10 cellular contexts compared by ENCODE assay signal in the genomic region with DNA sequence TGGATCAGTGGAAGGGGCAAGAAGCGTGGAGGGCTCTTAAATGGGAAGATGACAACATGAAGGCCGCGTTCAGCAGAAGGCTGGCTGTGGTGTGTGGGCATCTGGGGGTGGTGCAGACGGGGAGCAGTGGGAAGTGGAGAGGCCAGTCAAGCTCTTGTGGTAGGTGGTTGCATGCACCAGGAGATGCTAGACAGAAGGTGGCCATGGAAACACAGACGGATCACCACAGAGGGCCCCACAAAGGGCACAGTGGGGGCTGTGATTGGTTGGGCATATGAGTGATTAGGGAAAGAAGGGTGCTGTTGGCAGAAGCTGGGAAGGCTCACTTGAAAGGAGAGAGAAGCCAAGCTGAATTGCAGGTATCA. TPM values are rescaled to one million over a fixed set of nuclear protein-coding genes. Genes with fewer than 3 reads are reported as not detected.
DNase-seq lines count a peak whose midpoint lies in the region; ATAC-seq and TF ChIP-seq lines count a peak whose summit lies in the region.
"Had no signal": no experiment of that assay in that cellular context is flagged by ENCODE, and none has a peak within 500 bp of the region (broad histone marks: within the 10 kb centered on the region; RNA-seq: fewer than 3 reads in every experiment).

No MANE protein-coding gene starts in this region.

- peak; percentile 20 for DNase-seq in stimulated activated CD4-positive, alpha-beta T cell treated with anti-CD3 and anti-CD28 coated beads, Interleukin-1b, Interleukin-23, amount 100 ng/mL, for 48 hours
- no peak for DNase-seq in stimulated activated CD4-positive, alpha-beta T cell treated with anti-CD3 and anti-CD28 coated beads, Interleukin-2, amount 100 ng/mL, for 48 hours
- DNase-seq in upper lobe of right lung (no peak), EL (no peak), DMS153 (lab: John Stamatoyannopoulos, UW) (no peak), AG08395 (ENCODE audit: low spot score) (no peak)
- DNase-seq: activated gamma-delta T cell had no signal

- peaks cover 14% of the 10 kb centered on the region for H3K4me1 ChIP-seq in upper lobe of right lung

- no peak overlapping the region for H3K4me3 Mint-ChIP-seq in dendritic cell treated with granulocyte-macrophage colony-stimulating factor and Interleukin-4, amounts not matched to agents 40 ng/mL and 50 ng/mL, for 4 days

- H3K27ac ChIP-seq in upper lobe of right lung, result no peak overlapping the region
- H3K27ac ChIP-seq: C4-2B had no signal

- H3K9me3 ChIP-seq in upper lobe of right lung, result no peaks in the 10 kb centered on the region

- intact Hi-C loops in dendritic cell treated with granulocyte-macrophage colony-stimulating factor and Interleukin-4, amounts not matched to agents 40 ng/mL and 50 ng/mL, for 4 days (cut with micrococcal nuclease), result no loop called here
- intact Hi-C loops in upper lobe of right lung (cut with DNase I), result no loop called here

- no peaks in the 10 kb centered on the region for H3K9me3 Mint-ChIP-seq in dendritic cell treated with granulocyte-macrophage colony-stimulating factor and Interleukin-4, amounts not matched to agents 40 ng/mL and 50 ng/mL, for 4 days

- no peaks in the 10 kb centered on the region for H3K27me3 Mint-ChIP-seq in dendritic cell treated with granulocyte-macrophage colony-stimulating factor and Interleukin-4, amounts not matched to agents 40 ng/mL and 50 ng/mL, for 4 days

- H3K36me3 ChIP-seq in upper lobe of right lung, result peaks cover 21% of the 10 kb centered on the region

- ATAC-seq in HG03460 (IDR thresholded peaks at IDR 0.05; ENCODE audit: unreplicated experiment) (peak; percentile 74), upper lobe of right lung (peak; percentile 74)

- H3K4me1 Mint-ChIP-seq in dendritic cell treated with granulocyte-macrophage colony-stimulating factor and Interleukin-4, amounts not matched to agents 40 ng/mL and 50 ng/mL, for 4 days (ENCODE audit: low read depth), result peaks cover 61% of the 10 kb centered on the region

- no peak for TF ChIP-seq CTCF in upper lobe of right lung (IDR thresholded peaks at IDR 0.05)

- peaks cover 51% of the 10 kb centered on the region for H3K36me3 Mint-ChIP-seq in dendritic cell treated with granulocyte-macrophage colony-stimulating factor and Interleukin-4, amounts not matched to agents 40 ng/mL and 50 ng/mL, for 4 days (ENCODE audit: low read depth)

- H3K27me3 ChIP-seq in upper lobe of right lung, result no peaks in the 10 kb centered on the region

- peak overlapping the region; percentile 6 for H3K27ac Mint-ChIP-seq in dendritic cell treated with granulocyte-macrophage colony-stimulating factor and Interleukin-4, amounts not matched to agents 40 ng/mL and 50 ng/mL, for 4 days

- no peak overlapping the region for H3K4me3 ChIP-seq in upper lobe of right lung

RNA-seq across cellular contexts. Expression of a gene that starts 14.7 kb away (rescaled TPM):
- 41.3 TPM for total RNA-seq in upper lobe of right lung
